Comparison of ENCODE assay signal across 19 cellular contexts in genomic region chr14:104398656-104399055, GRCh38.
"Had no signal": no experiment of that assay in that cellular context is flagged by ENCODE, and none has a peak within 500 bp of the region (broad histone marks: within the 10 kb centered on the region; RNA-seq: fewer than 3 reads in every experiment).

No MANE protein-coding gene starts in this region.

- H3K4me3 ChIP-seq: lower lobe of right lung, upper lobe of left lung had no signal

- H3K4me1 ChIP-seq: parathyroid adenoma had no signal

- DNase-seq: activated CD4-positive, CD25-positive, alpha-beta regulatory T cell treated with anti-CD3 and anti-CD28 coated beads, Interleukin-2, amount 50 U/mL, for 72 hours; activated gamma-delta T cell; aorta; caudate nucleus; dermis blood vessel endothelial cell; effector CD8-positive, alpha-beta T cell; foreskin melanocyte; lower lobe of right lung; right cardiac atrium; stimulated activated CD4-positive, alpha-beta T cell treated with anti-CD3 and anti-CD28 coated beads, Interleukin-4, amount 100 ng/mL, for 24 hours; stimulated activated naive CD8-positive, alpha-beta T cell treated with anti-CD3 and anti-CD28 coated beads, Interleukin-15, Interleukin-2, amounts not matched to agents 100 U/mL and 50 U/mL, for 24 hours; upper lobe of left lung; WERI-Rb-1 had no signal

- H3K27me3 Mint-ChIP-seq: activated CD4-positive, alpha-beta T cell treated with anti-CD3 and anti-CD28 coated beads, Interleukin-2, amount 10 ng/mL, durations not matched to agents 7 days and 5 days; brain had no signal

- H3K27ac Mint-ChIP-seq: activated CD4-positive, alpha-beta T cell treated with anti-CD3 and anti-CD28 coated beads, Interleukin-2, amount 10 ng/mL, durations not matched to agents 7 days and 5 days; nephron had no signal

- H3K4me1 Mint-ChIP-seq: nephron had no signal

- H3K4me3 Mint-ChIP-seq: activated CD4-positive, alpha-beta T cell treated with anti-CD3 and anti-CD28 coated beads, Interleukin-2, amount 10 ng/mL, durations not matched to agents 7 days and 5 days; brain; nephron had no signal

- ATAC-seq: activated naive CD4-positive, alpha-beta T cell treated with anti-CD3 and anti-CD28 coated beads, Interleukin-2, amount 50 U/mL, for 72 hours; left lobe of liver; lower lobe of right lung; right cardiac atrium; stimulated activated naive CD8-positive, alpha-beta T cell treated with anti-CD3 and anti-CD28 coated beads, Interleukin-15, Interleukin-2, amounts not matched to agents 100 U/mL and 50 U/mL, for 24 hours had no signal

- H3K36me3 ChIP-seq: lower lobe of right lung, upper lobe of left lung, WERI-Rb-1 had no signal

- H3K27me3 ChIP-seq: upper lobe of left lung had no signal

- H3K27ac ChIP-seq: lower lobe of right lung, parathyroid adenoma, upper lobe of left lung, WERI-Rb-1 had no signal
